In genomic region chr14:29810657-29811056, GRCh38 we compare ENCODE assay signal across 12 cellular contexts.
DNase-seq lines count a peak whose midpoint lies in the region; ATAC-seq and TF ChIP-seq lines count a peak whose summit lies in the region.
"Had no signal": no experiment of that assay in that cellular context is flagged by ENCODE, and none has a peak within 500 bp of the region (broad histone marks: within the 10 kb centered on the region; RNA-seq: fewer than 3 reads in every experiment).

No MANE protein-coding gene starts in this region.

- peak; percentile 43 for DNase-seq in Ammon's horn (ENCODE audit: low spot score)
- peak; percentile 75 for DNase-seq in LNCaP clone FGC (ENCODE audit: low read depth)
- peak; percentile 95 for DNase-seq in NCI-H69 (lab: John Stamatoyannopoulos, UW)
- peak; percentile 66 for DNase-seq in fibroblast of gingiva (ENCODE audit: low read depth)
- DNase-seq in stimulated activated CD4-positive, alpha-beta T cell treated with anti-CD3 and anti-CD28 coated beads, Interleukin-4, amount 100 ng/mL, for 24 hours: no peak
- DNase-seq in gastrocnemius medialis: no peak
- no peak for DNase-seq in GM13977 (ENCODE audit: low spot score)
- DNase-seq: activated CD4-positive, alpha-beta memory T cell treated with anti-CD3 and anti-CD28 coated beads, Interleukin-2, amount 10 ng/mL, durations not matched to agents 7 days and 5 days; activated naive CD4-positive, alpha-beta T cell treated with Interleukin-2 at 50 U/mL for 16 hours; CD4-positive, CD25-positive, alpha-beta regulatory T cell; right cardiac atrium had no signal

- no peaks in the 10 kb centered on the region for H3K36me3 ChIP-seq in gastrocnemius medialis

- intact Hi-C loops in gastrocnemius medialis (cut with DNase I; ENCODE audit: low total_unique reads): no loop called here

- no peak overlapping the region for H3K27ac ChIP-seq in gastrocnemius medialis

- no peak for ATAC-seq in gastrocnemius medialis
- ATAC-seq in GM19395 (IDR thresholded peaks at IDR 0.05; ENCODE audit: unreplicated experiment): no peak

- no peak for TF ChIP-seq POLR2A in gastrocnemius medialis (IDR thresholded peaks at IDR 0.05)

- H3K4me3 ChIP-seq in LNCaP clone FGC (ENCODE audit: low read depth, low read length) (no peak overlapping the region), gastrocnemius medialis (no peak overlapping the region)

- no peak for TF ChIP-seq CTCF in LNCaP clone FGC (IDR thresholded peaks at IDR 0.05; ENCODE audit: control insufficient read depth, extremely low read depth, insufficient read depth)
- no peak for TF ChIP-seq CTCF in gastrocnemius medialis (IDR thresholded peaks at IDR 0.05 in 4 of 5, conservative IDR thresholded peaks at IDR 0.05 in 1 of 5)
- TF ChIP-seq CTCF in GM13977 (IDR thresholded peaks at IDR 0.05; ENCODE audit: extremely low read depth, insufficient read depth, missing control alignments): no peak

- no peaks in the 10 kb centered on the region for H3K9me3 ChIP-seq in gastrocnemius medialis

- H3K4me1 ChIP-seq in gastrocnemius medialis: peaks cover 0 to 7% of the 10 kb centered on the region in 2 donors

- no peaks in the 10 kb centered on the region for H3K27me3 ChIP-seq in gastrocnemius medialis

- in situ Hi-C loops in gastrocnemius medialis (cut with MboI; ENCODE audit: low sequenced_read_pairs in 4 of 4) (no loop called here), GM13977 (cut with MboI; ENCODE audit: low pct_unique_long_range_greater_than_20kb, low sequenced_read_pairs, unreplicated experiment) (no loop called here)

Comparison
In these comparisons a context has a peak if more than half of its experiments do, and no peak if none do; other contexts are left out.
1. DNase-seq: peak in Ammon's horn (single experiment), LNCaP clone FGC (single experiment), NCI-H69 (single experiment) and fibroblast of gingiva (single experiment); none in stimulated activated CD4-positive, alpha-beta T cell treated with anti-CD3 and anti-CD28 coated beads, Interleukin-4, amount 100 ng/mL, for 24 hours (single experiment), gastrocnemius medialis (0 of 2) and GM13977 (single experiment).